9 cellular contexts compared by ENCODE assay signal in genomic region chr13:26037302-26037701, GRCh38. TPM values are rescaled to one million over a fixed set of nuclear protein-coding genes. Genes with fewer than 3 reads are reported as not detected.
DNase-seq lines count a peak whose midpoint lies in the region; ATAC-seq and TF ChIP-seq lines count a peak whose summit lies in the region.
"Had no signal": no experiment of that assay in that cellular context is flagged by ENCODE, and none has a peak within 500 bp of the region (broad histone marks: within the 10 kb centered on the region; RNA-seq: fewer than 3 reads in every experiment).

No MANE protein-coding gene starts in this region.

- H3K27ac ChIP-seq in hepatocyte (no peak overlapping the region), upper lobe of right lung (no peak overlapping the region), ovary (no peak overlapping the region)

- H3K9me3 ChIP-seq in hepatocyte (ENCODE audit: low read depth) (no peaks in the 10 kb centered on the region), upper lobe of right lung (no peaks in the 10 kb centered on the region), ovary (no peaks in the 10 kb centered on the region)

- H3K27me3 ChIP-seq in hepatocyte, result no peaks in the 10 kb centered on the region
- H3K27me3 ChIP-seq in upper lobe of right lung, result no peaks in the 10 kb centered on the region
- no peaks in the 10 kb centered on the region for H3K27me3 ChIP-seq in ovary

- intact Hi-C loops in upper lobe of right lung (cut with DNase I) (no loop called here), ovary (cut with DNase I) (no loop called here)

- ATAC-seq in upper lobe of right lung (peak; percentile 80), HG03342 (IDR thresholded peaks at IDR 0.05; ENCODE audit: unreplicated experiment) (no peak)
- ATAC-seq: left lobe of liver had no signal

- H2AFZ ChIP-seq in hepatocyte, result no peak overlapping the region

- 80% methylated on average over 2 of the region's 2 CpGs for WGBS in hepatocyte (ENCODE audit: low lambda C conversion rate, missing lambda C conversion rate)
- WGBS in ovary, 3 donors, result 38 to 67% (median 61%) methylated on average over 2 of the region's 2 CpGs

- H3K4me2 ChIP-seq in hepatocyte, result no peak overlapping the region

- H3K36me3 ChIP-seq in hepatocyte (replicated peaks; ENCODE audit: insufficient read depth, low read depth), result no peaks in the 10 kb centered on the region
- no peaks in the 10 kb centered on the region for H3K36me3 ChIP-seq in upper lobe of right lung
- no peaks in the 10 kb centered on the region for H3K36me3 ChIP-seq in ovary

- peak; percentile 42 for DNase-seq in stimulated activated CD4-positive, alpha-beta T cell treated with anti-CD3 and anti-CD28 coated beads, Interleukin-15, amount 100 ng/mL, for 24 hours
- no peak for DNase-seq in stimulated activated CD4-positive, alpha-beta T cell treated with anti-CD3 and anti-CD28 coated beads, Interleukin-4, amount 100 ng/mL, for 24 hours
- DNase-seq in SK-N-DZ (ENCODE audit: low spot score) (peak; percentile 22), hepatocyte (ENCODE audit: low spot score) (no peak), upper lobe of right lung (no peak), ovary (no peak), NCI-H226 (no peak)

- no peaks in the 10 kb centered on the region for H4K20me1 ChIP-seq in hepatocyte (ENCODE audit: insufficient read depth, poor library complexity, severe bottlenecking)

- TF ChIP-seq CTCF in hepatocyte (IDR thresholded peaks at IDR 0.05; ENCODE audit: poor library complexity), result peak; percentile 20
- TF ChIP-seq CTCF in upper lobe of right lung (IDR thresholded peaks at IDR 0.05), result peak; percentile 40
- no peak for TF ChIP-seq CTCF in ovary (IDR thresholded peaks at IDR 0.05)

- H3K4me3 ChIP-seq in hepatocyte (no peak overlapping the region), upper lobe of right lung (no peak overlapping the region), ovary (no peak overlapping the region)

- no peaks in the 10 kb centered on the region for H3K9me2 ChIP-seq in hepatocyte (replicated peaks; ENCODE audit: insufficient read depth)

- no peak for TF ChIP-seq EP300 in ovary (IDR thresholded peaks at IDR 0.05)

- TF ChIP-seq POLR2A in ovary (IDR thresholded peaks at IDR 0.05), result no peak

- H3K79me2 ChIP-seq in hepatocyte, result no peaks in the 10 kb centered on the region

- H3K4me1 ChIP-seq in hepatocyte (ENCODE audit: insufficient read depth) (no peaks in the 10 kb centered on the region), upper lobe of right lung (no peaks in the 10 kb centered on the region), ovary (ENCODE audit: insufficient read depth) (no peaks in the 10 kb centered on the region)

RNA-seq across cellular contexts. Expression of gene SHISA2, which starts 14.5 kb away (rescaled TPM):
- 6.9 and 11.4 TPM in 2 replicates for polyA plus RNA-seq in SK-N-DZ (2014; cell fraction: cytosol; rRNA removed)
- polyA plus RNA-seq in SK-N-DZ (2014; cell fraction: nucleus; rRNA removed), result 4.1 and 6.1 TPM in 2 replicates
- total RNA-seq in hepatocyte, result 1.8 and 2.8 TPM in 2 replicates
- polyA plus RNA-seq in hepatocyte, result 1.0 and 1.1 TPM in 2 replicates
- 26.3 TPM for total RNA-seq in upper lobe of right lung
- total RNA-seq in ovary, result 1 to 10 TPM in 1 of 7 donors, under 1 TPM in 5, not detected in 1; 0.18 to 2.1 (median 0.47) TPM
- polyA plus RNA-seq in ovary, result under 1 TPM; 0.75 to 0.76 TPM
- total RNA-seq: left lobe of liver had no signal

Comparison
In these comparisons a context has a peak if more than half of its experiments do, and no peak if none do; other contexts are left out.
1. DNase-seq: peak in stimulated activated CD4-positive, alpha-beta T cell treated with anti-CD3 and anti-CD28 coated beads, Interleukin-15, amount 100 ng/mL, for 24 hours (single experiment) and SK-N-DZ (single experiment); none in stimulated activated CD4-positive, alpha-beta T cell treated with anti-CD3 and anti-CD28 coated beads, Interleukin-4, amount 100 ng/mL, for 24 hours (single experiment), hepatocyte (single experiment), upper lobe of right lung (single experiment), ovary (0 of 5) and NCI-H226 (single experiment).
2. CTCF ChIP-seq: peak in hepatocyte (single experiment) and upper lobe of right lung (single experiment); none in ovary (0 of 3).